ENCODE assay signal across 1 cellular context in genomic region chr16:70801611-70802010, GRCh38.
TF ChIP-seq lines count a peak whose summit lies in the region.

No MANE protein-coding gene starts in this region.

TF ChIP-seq in GM23338, 12 proteins besides CTCF, POLR2A, EP300 and RAD21 (continued from another document):
- TF ChIP-seq EZH2phosphoT487 (IDR thresholded peaks at IDR 0.05; ENCODE audit: unreplicated experiment) = no peak
- no peak for TF ChIP-seq ZNF331 (CRISPR knock-in tag; IDR thresholded peaks at IDR 0.05; ENCODE audit: low read depth)
- no peak for TF ChIP-seq ZNF462 (CRISPR knock-in tag; IDR thresholded peaks at IDR 0.05)
- no peak for TF ChIP-seq EZH2 (IDR thresholded peaks at IDR 0.05; ENCODE audit: low read depth, unreplicated experiment)
- no peak for TF ChIP-seq NANOG (IDR thresholded peaks at IDR 0.05; ENCODE audit: borderline replicate concordance)
- TF ChIP-seq ZNF114 (CRISPR knock-in tag; IDR thresholded peaks at IDR 0.05) = no peak
- TF ChIP-seq CREB1 (CRISPR knock-in tag; IDR thresholded peaks at IDR 0.05; ENCODE audit: low read depth) = no peak
- TF ChIP-seq STAT1 (IDR thresholded peaks at IDR 0.05; ENCODE audit: unreplicated experiment) = no peak
- no peak for TF ChIP-seq JUNB (IDR thresholded peaks at IDR 0.05; ENCODE audit: unreplicated experiment)
